Comparison of ENCODE assay signal across 8 cellular contexts in the genomic region with DNA sequence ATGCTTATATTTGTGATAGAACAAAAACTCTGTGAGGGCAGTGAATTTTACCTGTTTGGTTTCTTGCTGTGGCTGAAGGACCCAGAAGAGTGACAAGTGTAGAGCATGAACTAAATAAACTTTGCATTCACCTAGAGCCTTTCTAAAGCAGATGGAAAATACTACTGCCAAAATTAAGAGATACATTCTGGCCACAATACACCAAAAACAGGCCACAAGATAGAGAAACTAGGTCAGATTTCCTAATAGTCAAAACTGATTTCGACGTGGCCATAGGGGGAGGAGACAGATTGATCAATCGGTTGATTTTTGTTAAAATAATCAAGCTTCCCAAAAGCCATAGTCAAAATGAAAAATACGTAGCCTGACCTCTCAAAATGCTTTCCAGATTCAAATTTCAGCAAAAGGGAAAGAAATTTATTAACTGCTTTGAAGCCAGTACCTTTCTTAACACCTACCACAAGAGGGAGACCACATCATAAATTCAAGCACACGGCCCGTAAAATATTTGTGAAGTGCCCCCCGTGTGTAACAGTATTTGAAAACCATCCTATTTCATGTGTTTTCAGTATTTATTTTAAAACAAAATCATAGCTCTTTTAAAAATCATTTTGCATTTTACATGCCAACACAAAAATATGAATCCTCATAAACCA.
DNase-seq lines count a peak whose midpoint lies in the region; ATAC-seq, FAIRE-seq and TF ChIP-seq lines count a peak whose summit lies in the region.

No MANE protein-coding gene starts in this region.

- ATAC-seq in HG02610 (IDR thresholded peaks at IDR 0.05; ENCODE audit: unreplicated experiment), result no peak

- no peak for DNase-seq in D721Med (ENCODE audit: insufficient read length, low spot score)
- DNase-seq in Kasumi-1 (lab: John Stamatoyannopoulos, UW), result peak; percentile 89 to 91
- DNase-seq in WERI-Rb-1, result no peak
- peak; percentile 31 for DNase-seq in kidney tubule cell (ENCODE audit: low spot score)
- no peak for DNase-seq in NCI-H1048 (lab: John Stamatoyannopoulos, UW)
- no peak for DNase-seq in globus pallidus (ENCODE audit: low spot score)
- DNase-seq in GM19238 (ENCODE audit: insufficient read length, low spot score), result no peak

- peak overlapping the region; percentile 26; the same call in 1 of the 2 replicates for H3K4me3 ChIP-seq in WERI-Rb-1 (ENCODE audit: low read depth, low read length)

- H3K27ac ChIP-seq in WERI-Rb-1, result peak overlapping the region; percentile 29; the same call in 1 of the 2 replicates

- FAIRE-seq in D721Med (lab: Jason Lieb, UNC), result no peak

- TF ChIP-seq CTCF in D721Med (IDR thresholded peaks at IDR 0.05; ENCODE audit: insufficient read depth, missing control alignments) (peak; percentile 36), WERI-Rb-1 (IDR thresholded peaks at IDR 0.05; ENCODE audit: low read depth, low read length) (0 out of 2 replicates have a peak, but pooled peaks have one; percentile 36)

- no peaks in the 10 kb centered on the region for H3K27me3 ChIP-seq in WERI-Rb-1 (ENCODE audit: insufficient read depth, low read depth, severe bottlenecking)

- no peaks in the 10 kb centered on the region for H3K36me3 ChIP-seq in WERI-Rb-1

- H3K9me3 ChIP-seq in WERI-Rb-1 (ENCODE audit: severe bottlenecking), result no peaks in the 10 kb centered on the region

Comparison
In these comparisons a context has a peak if more than half of its experiments do, and no peak if none do; other contexts are left out.
1. DNase-seq: peak in Kasumi-1 (2 of 2) and kidney tubule cell (single experiment); none in D721Med (single experiment), WERI-Rb-1 (single experiment), NCI-H1048 (single experiment), globus pallidus (single experiment) and GM19238 (single experiment).